18 cellular contexts compared by ENCODE assay signal in the genomic region with DNA sequence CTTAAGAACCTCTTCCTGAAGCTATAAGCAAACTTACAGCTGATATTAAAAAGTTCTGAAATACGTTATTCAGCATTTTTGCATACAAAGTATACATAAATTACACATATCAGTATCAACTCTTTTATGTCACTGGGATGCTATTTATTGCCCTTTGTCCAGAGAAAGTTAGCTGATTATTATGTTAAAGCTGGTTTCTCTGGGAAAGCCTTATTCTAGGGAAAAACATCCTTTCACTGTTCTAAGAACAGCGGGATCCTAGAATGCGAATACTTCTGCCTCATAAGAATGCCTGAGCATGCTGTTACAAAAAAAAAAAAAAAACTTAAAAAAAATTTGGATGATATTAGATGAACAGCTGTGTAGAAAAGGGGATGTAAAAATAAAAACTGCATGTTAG. TPM values are rescaled to one million over a fixed set of nuclear protein-coding genes. Genes with fewer than 3 reads are reported as not detected.
DNase-seq lines count a peak whose midpoint lies in the region; ATAC-seq and TF ChIP-seq lines count a peak whose summit lies in the region.
"Had no signal": no experiment of that assay in that cellular context is flagged by ENCODE, and none has a peak within 500 bp of the region (broad histone marks: within the 10 kb centered on the region; RNA-seq: fewer than 3 reads in every experiment).

No MANE protein-coding gene starts in this region.

- H3K79me2 ChIP-seq in GM23338 (replicated peaks; ENCODE audit: insufficient read depth), result no peaks in the 10 kb centered on the region

- ATAC-seq in GM23338 (peak; percentile 56; the same call in 2 of the 3 replicates), WTC11 (0 out of 2 replicates have a peak, but pooled peaks have one; percentile 20), GM18873 (IDR thresholded peaks at IDR 0.05; ENCODE audit: low FRiP score, unreplicated experiment) (no peak), HG03565 (IDR thresholded peaks at IDR 0.05; ENCODE audit: unreplicated experiment) (no peak)
- ATAC-seq: A549; CD8-positive, alpha-beta T cell had no signal

- no peaks in the 10 kb centered on the region for H3K9me3 Mint-ChIP-seq in GM23338
- no peaks in the 10 kb centered on the region for H3K9me3 Mint-ChIP-seq in WTC11
- no peaks in the 10 kb centered on the region for H3K9me3 Mint-ChIP-seq in glutamatergic neuron (ENCODE audit: unreplicated experiment)
- H3K9me3 Mint-ChIP-seq: CD4-positive, alpha-beta T cell; CD8-positive, alpha-beta T cell had no signal

- H3K36me3 ChIP-seq in GM23338 (ENCODE audit: insufficient read depth), result no peaks in the 10 kb centered on the region
- H3K36me3 ChIP-seq in HUES48 (ENCODE audit: control insufficient read depth, insufficient read depth, low read length), result no peaks in the 10 kb centered on the region
- H3K36me3 ChIP-seq: BLaER1 treated with 17β-estradiol and CSF1 and Interleukin-3, amounts not matched to agents 10 nM and 100 nM had no signal

- H3K27me3 ChIP-seq in GM23338 (ENCODE audit: insufficient read depth) (no peaks in the 10 kb centered on the region), HUES48 (ENCODE audit: control insufficient read depth, insufficient read depth, low read length) (no peaks in the 10 kb centered on the region)
- H3K27me3 ChIP-seq: BLaER1 treated with 17β-estradiol and CSF1 and Interleukin-3, amounts not matched to agents 10 nM and 100 nM had no signal

- POLR2A ChIA-PET in WTC11 (lab: Charles Lee), result interaction anchor here (0.6 kb wide), 1 partner anchor 33 kb away, joined by 7 read pairs; no protein-coding TSS in a partner anchor

- no peak overlapping the region for H2AFZ ChIP-seq in GM23338

- H3K36me3 Mint-ChIP-seq in GM23338 (ENCODE audit: low read depth) (no peaks in the 10 kb centered on the region; the same call in 2 of the 3 replicates), WTC11 (no peaks in the 10 kb centered on the region), glutamatergic neuron (ENCODE audit: unreplicated experiment) (no peaks in the 10 kb centered on the region)

- DNase-seq in GM23338 (ENCODE audit: low spot score) (peak; percentile 43), WTC11 (ENCODE audit: low spot score) (no peak), glutamatergic neuron (no peak)
- DNase-seq: AML-193; Caco-2; Calu3; CD4-positive, alpha-beta T cell; CD8-positive, alpha-beta T cell; DMS79 treated with DMSO at 0.1 percent for 48 hours; GF-D8 had no signal

- no peak overlapping the region for H3K27ac ChIP-seq in GM23338 (ENCODE audit: low read depth)
- H3K27ac ChIP-seq in HUES48 (ENCODE audit: low read depth, low read length), result peak overlapping the region; percentile 65
- H3K27ac ChIP-seq: 22Rv1; A549; BLaER1 treated with 17β-estradiol and CSF1 and Interleukin-3, amounts not matched to agents 10 nM and 100 nM; C4-2B had no signal

- H3K4me3 Mint-ChIP-seq in GM23338, result no peak overlapping the region
- no peak overlapping the region for H3K4me3 Mint-ChIP-seq in WTC11
- H3K4me3 Mint-ChIP-seq in glutamatergic neuron (ENCODE audit: unreplicated experiment), result no peak overlapping the region
- H3K4me3 Mint-ChIP-seq: B cell; CD4-positive, alpha-beta T cell; CD8-positive, alpha-beta T cell had no signal

- peak overlapping the region; percentile 45 for H3K4me2 ChIP-seq in GM23338
- H3K4me2 ChIP-seq: A549; BLaER1 treated with 17β-estradiol and CSF1 and Interleukin-3, amounts not matched to agents 10 nM and 100 nM had no signal

- no peaks in the 10 kb centered on the region for H3K9me3 ChIP-seq in HUES48 (ENCODE audit: control insufficient read depth, insufficient read depth, low read length)
- H3K9me3 ChIP-seq: A549; BLaER1 treated with 17β-estradiol and CSF1 and Interleukin-3, amounts not matched to agents 10 nM and 100 nM; Caco-2 had no signal

- CTCF ChIA-PET in WTC11 (lab: Charles Lee), result interaction anchor here (0.9 to 1.0 kb wide), 2 partner anchors 8 to 10 kb away, joined by 3 to 5 read pairs; no protein-coding TSS in a partner anchor

- no peak overlapping the region for H3K4me3 ChIP-seq in GM23338
- no peak overlapping the region for H3K4me3 ChIP-seq in HUES48 (ENCODE audit: low read depth, low read length)
- H3K4me3 ChIP-seq: A549; BLaER1 treated with 17β-estradiol and CSF1 and Interleukin-3, amounts not matched to agents 10 nM and 100 nM had no signal

- H3K9me2 ChIP-seq in GM23338 (ENCODE audit: insufficient read depth), result no peaks in the 10 kb centered on the region

- H4K20me1 ChIP-seq in GM23338 (replicated peaks; ENCODE audit: insufficient read depth), result no peaks in the 10 kb centered on the region
- H4K20me1 ChIP-seq: BLaER1 treated with 17β-estradiol and CSF1 and Interleukin-3, amounts not matched to agents 10 nM and 100 nM had no signal

- H3F3A ChIP-seq in GM23338 (replicated peaks; ENCODE audit: low read depth), result no peaks in the 10 kb centered on the region

- TF ChIP-seq CTCF in GM23338 (conservative IDR thresholded peaks at IDR 0.05; ENCODE audit: low read depth in 2 of 2), result no peak
- TF ChIP-seq CTCF in WTC11 (IDR thresholded peaks at IDR 0.05), result no peak
- TF ChIP-seq CTCF in glutamatergic neuron (IDR thresholded peaks at IDR 0.05; ENCODE audit: partially characterized antibody, unreplicated experiment), result no peak

- H3K27ac Mint-ChIP-seq in GM23338, result no peak overlapping the region
- no peak overlapping the region for H3K27ac Mint-ChIP-seq in WTC11
- no peak overlapping the region for H3K27ac Mint-ChIP-seq in glutamatergic neuron (ENCODE audit: unreplicated experiment)
- H3K27ac Mint-ChIP-seq: B cell; CD4-positive, alpha-beta T cell; CD8-positive, alpha-beta T cell had no signal

- H3K4me1 ChIP-seq in GM23338 (ENCODE audit: insufficient read depth), result peaks cover 42% of the 10 kb centered on the region
- H3K4me1 ChIP-seq in HUES48 (ENCODE audit: control insufficient read depth, insufficient read depth, low read length), result peaks cover 33% of the 10 kb centered on the region
- H3K4me1 ChIP-seq: A549; BLaER1 treated with 17β-estradiol and CSF1 and Interleukin-3, amounts not matched to agents 10 nM and 100 nM; Caco-2 had no signal

- H3K27me3 Mint-ChIP-seq in GM23338 (ENCODE audit: insufficient read depth, low read depth, poor library complexity), result no peaks in the 10 kb centered on the region
- peaks cover 3% of the 10 kb centered on the region; the same call in 1 of the 2 replicates for H3K27me3 Mint-ChIP-seq in WTC11 (ENCODE audit: low read depth)
- peaks cover 2% of the 10 kb centered on the region for H3K27me3 Mint-ChIP-seq in glutamatergic neuron (ENCODE audit: unreplicated experiment)
- H3K27me3 Mint-ChIP-seq: B cell; CD4-positive, alpha-beta T cell had no signal

- H3K9ac ChIP-seq in HUES48 (ENCODE audit: low read depth, low read length), result no peak overlapping the region
- H3K9ac ChIP-seq: BLaER1 treated with 17β-estradiol and CSF1 and Interleukin-3, amounts not matched to agents 10 nM and 100 nM had no signal

- H3K4me1 Mint-ChIP-seq in GM23338 (peaks cover 47% of the 10 kb centered on the region), WTC11 (peaks cover 42% of the 10 kb centered on the region), glutamatergic neuron (ENCODE audit: low read depth, unreplicated experiment) (peaks cover 14% of the 10 kb centered on the region)
- H3K4me1 Mint-ChIP-seq: B cell had no signal

TF ChIP-seq in GM23338, 12 proteins besides CTCF, POLR2A, EP300 and RAD21:
- TF ChIP-seq CREB1 (CRISPR knock-in tag; IDR thresholded peaks at IDR 0.05; ENCODE audit: low read depth) (no peak), NANOG (IDR thresholded peaks at IDR 0.05; ENCODE audit: borderline replicate concordance) (peak; percentile 50; the same call in 1 of the 2 replicates)

TF ChIP-seq in WTC11, 78 proteins besides CTCF, POLR2A, EP300 and RAD21 (continues in another document):
- no peak for TF ChIP-seq ESRRA (CRISPR knock-in tag; IDR thresholded peaks at IDR 0.05; ENCODE audit: borderline replicate concordance)
- TF ChIP-seq, protein P1, sequence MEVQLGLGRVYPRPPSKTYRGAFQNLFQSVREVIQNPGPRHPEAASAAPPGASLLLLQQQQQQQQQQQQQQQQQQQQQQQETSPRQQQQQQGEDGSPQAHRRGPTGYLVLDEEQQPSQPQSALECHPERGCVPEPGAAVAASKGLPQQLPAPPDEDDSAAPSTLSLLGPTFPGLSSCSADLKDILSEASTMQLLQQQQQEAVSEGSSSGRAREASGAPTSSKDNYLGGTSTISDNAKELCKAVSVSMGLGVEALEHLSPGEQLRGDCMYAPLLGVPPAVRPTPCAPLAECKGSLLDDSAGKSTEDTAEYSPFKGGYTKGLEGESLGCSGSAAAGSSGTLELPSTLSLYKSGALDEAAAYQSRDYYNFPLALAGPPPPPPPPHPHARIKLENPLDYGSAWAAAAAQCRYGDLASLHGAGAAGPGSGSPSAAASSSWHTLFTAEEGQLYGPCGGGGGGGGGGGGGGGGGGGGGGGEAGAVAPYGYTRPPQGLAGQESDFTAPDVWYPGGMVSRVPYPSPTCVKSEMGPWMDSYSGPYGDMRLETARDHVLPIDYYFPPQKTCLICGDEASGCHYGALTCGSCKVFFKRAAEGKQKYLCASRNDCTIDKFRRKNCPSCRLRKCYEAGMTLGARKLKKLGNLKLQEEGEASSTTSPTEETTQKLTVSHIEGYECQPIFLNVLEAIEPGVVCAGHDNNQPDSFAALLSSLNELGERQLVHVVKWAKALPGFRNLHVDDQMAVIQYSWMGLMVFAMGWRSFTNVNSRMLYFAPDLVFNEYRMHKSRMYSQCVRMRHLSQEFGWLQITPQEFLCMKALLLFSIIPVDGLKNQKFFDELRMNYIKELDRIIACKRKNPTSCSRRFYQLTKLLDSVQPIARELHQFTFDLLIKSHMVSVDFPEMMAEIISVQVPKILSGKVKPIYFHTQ (CRISPR knock-in tag; IDR thresholded peaks at IDR 0.05), result no peak
- TF ChIP-seq RORB (CRISPR knock-in tag; IDR thresholded peaks at IDR 0.05), result no peak
- TF ChIP-seq JAZF1 (CRISPR knock-in tag; IDR thresholded peaks at IDR 0.05), result no peak
- TF ChIP-seq ZNF263 (CRISPR knock-in tag; IDR thresholded peaks at IDR 0.05; ENCODE audit: low read depth), result no peak
- TF ChIP-seq, protein P2, sequence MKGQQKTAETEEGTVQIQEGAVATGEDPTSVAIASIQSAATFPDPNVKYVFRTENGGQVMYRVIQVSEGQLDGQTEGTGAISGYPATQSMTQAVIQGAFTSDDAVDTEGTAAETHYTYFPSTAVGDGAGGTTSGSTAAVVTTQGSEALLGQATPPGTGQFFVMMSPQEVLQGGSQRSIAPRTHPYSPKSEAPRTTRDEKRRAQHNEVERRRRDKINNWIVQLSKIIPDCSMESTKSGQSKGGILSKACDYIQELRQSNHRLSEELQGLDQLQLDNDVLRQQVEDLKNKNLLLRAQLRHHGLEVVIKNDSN (CRISPR knock-in tag; IDR thresholded peaks at IDR 0.05), result no peak
- TF ChIP-seq FOXP1 (CRISPR knock-in tag; IDR thresholded peaks at IDR 0.05; ENCODE audit: borderline replicate concordance), result no peak

RNA-seq across cellular contexts. Expression of a gene that starts 8.4 kb away (rescaled TPM):
- total RNA-seq in GM23338 (2014; rRNA removed; shearing (Covaris generic)), result 1.7 and 3.3 TPM in 2 replicates
- polyA plus RNA-seq in GM23338 (2016; fragmentation: Nextera tagmentation; extraction: Ambion mirVana), result 2.0 and 2.3 TPM in 2 replicates
- total RNA-seq in WTC11 (2021), result 0.85 to 2.1 TPM (median 1.8 TPM) in 3 replicates
- total RNA-seq in glutamatergic neuron (ENCODE audit: unreplicated experiment), result 0.74 TPM

Comparison
In these comparisons a context has a peak if more than half of its experiments do, and no peak if none do; other contexts are left out.
1. ATAC-seq: peak in GM23338 (single experiment) and WTC11 (single experiment); none in GM18873 (single experiment) and HG03565 (single experiment).